Comparison of ENCODE assay signal across 9 cellular contexts in the genomic region with DNA sequence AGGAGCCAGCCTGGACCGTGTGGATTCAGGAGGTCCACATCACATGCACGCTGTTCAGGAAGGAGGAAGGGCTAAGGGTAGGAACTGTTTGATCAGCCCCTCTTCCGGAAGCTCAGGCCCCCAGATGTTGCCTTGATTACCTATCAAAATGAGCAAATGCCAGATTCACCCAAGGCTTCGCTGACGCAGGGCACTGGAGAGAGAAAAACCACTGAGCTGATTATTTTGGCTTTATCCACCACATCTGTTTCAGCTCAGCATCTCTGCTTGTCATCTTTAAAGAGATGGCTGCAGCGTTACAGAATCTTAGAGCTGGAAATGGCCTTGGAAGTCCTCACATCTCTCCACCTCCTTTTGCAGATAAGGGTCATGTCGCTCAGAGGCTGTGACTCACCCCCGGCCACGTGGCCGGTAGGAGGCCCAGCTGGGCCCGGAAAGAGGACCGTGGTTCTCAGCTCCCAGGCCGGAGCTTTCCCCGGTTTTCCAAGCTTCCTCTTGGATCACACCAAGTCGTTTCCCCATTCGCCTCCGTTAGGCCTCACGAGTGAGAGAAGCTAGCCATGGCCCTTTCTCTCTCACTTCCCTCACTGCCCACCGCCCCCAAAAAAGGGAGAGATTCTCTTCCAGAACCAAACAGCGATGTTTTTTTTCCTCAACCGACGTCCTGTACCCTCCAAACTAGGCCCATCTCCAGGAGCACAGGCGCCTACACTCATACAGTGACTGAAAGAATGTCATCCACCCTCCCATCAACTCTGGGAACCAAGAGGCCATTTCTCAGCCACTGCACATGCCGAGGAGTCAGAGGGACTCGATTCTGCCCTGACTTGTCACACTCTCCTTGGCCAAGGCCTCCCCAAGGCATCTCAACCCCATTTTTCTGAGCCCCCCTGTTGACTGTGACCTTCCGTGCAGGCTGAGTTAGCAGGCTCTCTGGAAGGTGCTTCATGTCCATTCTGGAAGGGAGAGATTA. TPM values are rescaled to one million over a fixed set of nuclear protein-coding genes. Genes with fewer than 3 reads are reported as not detected.
DNase-seq lines count a peak whose midpoint lies in the region; ATAC-seq and TF ChIP-seq lines count a peak whose summit lies in the region.
"Had no signal": no experiment of that assay in that cellular context is flagged by ENCODE, and none has a peak within 500 bp of the region (broad histone marks: within the 10 kb centered on the region; RNA-seq: fewer than 3 reads in every experiment).

No MANE protein-coding gene starts in this region.

- POLR2A ChIA-PET in HEK293T (lab: Yijun Ruan, JAX): interaction anchor here (0.6 to 0.8 kb wide), 2 partner anchors 13 to 30 kb away, joined by 3 to 4 read pairs; no protein-coding TSS in a partner anchor

- WGBS in aorta, 2 donors: 20 to 22% methylated on average over 26 of the region's 26 CpGs

- intact Hi-C loops in aorta (cut with DNase I): no loop called here

- no peaks in the 10 kb centered on the region for H3K36me3 ChIP-seq in aorta (ENCODE audit: control insufficient read depth in 1 of 2, insufficient read depth in 2 of 2, low read length in 1 of 2)

- no peaks in the 10 kb centered on the region for H3K27me3 ChIP-seq in aorta (ENCODE audit: control insufficient read depth in 1 of 2, insufficient read depth in 2 of 2, low read length in 1 of 2)

- no peak for DNase-seq in stimulated activated naive CD8-positive, alpha-beta T cell treated with anti-CD3 and anti-CD28 coated beads, Interleukin-15, amount 100 ng/mL, for 72 hours
- peak; percentile 88 to 94 for DNase-seq in cardiac fibroblast (ENCODE audit: low read depth in 2 of 2)
- DNase-seq in mesenteric fat pad (ENCODE audit: low spot score): peak; percentile 90
- peak; percentile 88 to 92 for DNase-seq in aorta
- no peak for DNase-seq in activated CD8-positive, alpha-beta memory T cell treated with anti-CD3 and anti-CD28 coated beads, Interleukin-2, amount 50 U/mL, for 48 hours
- no peak for DNase-seq in HEK293T (ENCODE audit: extremely low spot score)

- H3K4me3 ChIP-seq in cardiac fibroblast (replicated peaks in 1 of 2; ENCODE audit: low read depth in 2 of 2, low read length in 2 of 2) (no peak overlapping the region), aorta (ENCODE audit: low read length in 2 of 2) (no peak overlapping the region)

- H3K27me3 Mint-ChIP-seq in stimulated activated naive CD8-positive, alpha-beta T cell treated with anti-CD3 and anti-CD28 coated beads, Interleukin-15, Interleukin-2, amounts not matched to agents 100 ng/mL and 50 ng/mL, for 24 hours: no peaks in the 10 kb centered on the region
- H3K27me3 Mint-ChIP-seq in stimulated activated naive CD8-positive, alpha-beta T cell treated with anti-CD3 and anti-CD28 coated beads, Interleukin-15, amount 100 ng/mL, for 72 hours: no peaks in the 10 kb centered on the region

- no peaks in the 10 kb centered on the region for H3K4me1 ChIP-seq in aorta (ENCODE audit: control insufficient read depth in 1 of 2, insufficient read depth in 2 of 2, low read length in 2 of 2)

- H3K9me3 Mint-ChIP-seq in stimulated activated naive CD8-positive, alpha-beta T cell treated with anti-CD3 and anti-CD28 coated beads, Interleukin-15, Interleukin-2, amounts not matched to agents 100 ng/mL and 50 ng/mL, for 24 hours: no peaks in the 10 kb centered on the region
- H3K9me3 Mint-ChIP-seq in stimulated activated naive CD8-positive, alpha-beta T cell treated with anti-CD3 and anti-CD28 coated beads, Interleukin-15, amount 100 ng/mL, for 72 hours: no peaks in the 10 kb centered on the region

- no peak for ATAC-seq in stimulated activated naive CD8-positive, alpha-beta T cell treated with anti-CD3 and anti-CD28 coated beads, Interleukin-15, amount 100 ng/mL, for 72 hours
- peak; percentile 82 for ATAC-seq in aorta (ENCODE audit: low FRiP score)
- no peak for ATAC-seq in GM18519 (IDR thresholded peaks at IDR 0.05; ENCODE audit: low FRiP score, unreplicated experiment)

- H3K27ac Mint-ChIP-seq in stimulated activated naive CD8-positive, alpha-beta T cell treated with anti-CD3 and anti-CD28 coated beads, Interleukin-15, Interleukin-2, amounts not matched to agents 100 ng/mL and 50 ng/mL, for 24 hours: peak overlapping the region; percentile 52
- peak overlapping the region in 1 of 2 donors; percentile 77 for H3K27ac Mint-ChIP-seq in stimulated activated naive CD8-positive, alpha-beta T cell treated with anti-CD3 and anti-CD28 coated beads, Interleukin-15, amount 100 ng/mL, for 72 hours

- peaks cover 35% of the 10 kb centered on the region for H3K4me1 Mint-ChIP-seq in stimulated activated naive CD8-positive, alpha-beta T cell treated with anti-CD3 and anti-CD28 coated beads, Interleukin-15, Interleukin-2, amounts not matched to agents 100 ng/mL and 50 ng/mL, for 24 hours (ENCODE audit: low read depth)
- H3K4me1 Mint-ChIP-seq in stimulated activated naive CD8-positive, alpha-beta T cell treated with anti-CD3 and anti-CD28 coated beads, Interleukin-15, amount 100 ng/mL, for 72 hours: peaks cover 53% of the 10 kb centered on the region

- peak overlapping the region in 1 of 2 donors; percentile 55 for H3K27ac ChIP-seq in aorta (ENCODE audit: low read depth in 1 of 2, low read length in 2 of 2)

- no peaks in the 10 kb centered on the region for H3K36me3 Mint-ChIP-seq in stimulated activated naive CD8-positive, alpha-beta T cell treated with anti-CD3 and anti-CD28 coated beads, Interleukin-15, Interleukin-2, amounts not matched to agents 100 ng/mL and 50 ng/mL, for 24 hours (ENCODE audit: low read depth)

- no peak overlapping the region for H3K4me3 Mint-ChIP-seq in stimulated activated naive CD8-positive, alpha-beta T cell treated with anti-CD3 and anti-CD28 coated beads, Interleukin-15, Interleukin-2, amounts not matched to agents 100 ng/mL and 50 ng/mL, for 24 hours
- H3K4me3 Mint-ChIP-seq in stimulated activated naive CD8-positive, alpha-beta T cell treated with anti-CD3 and anti-CD28 coated beads, Interleukin-15, amount 100 ng/mL, for 72 hours: peak overlapping the region in 1 of 2 donors; percentile 27

- no peak for TF ChIP-seq CTCF in cardiac fibroblast (IDR thresholded peaks at IDR 0.05; ENCODE audit: low read depth, low read length)

- no peaks in the 10 kb centered on the region for H3K9me3 ChIP-seq in aorta (ENCODE audit: control insufficient read depth, low read length)

- CTCF ChIA-PET in HEK293T (lab: Yijun Ruan, JAX): no interaction called here

TF ChIP-seq in HEK293T, 16 proteins besides CTCF, POLR2A, EP300 and RAD21:
- TF ChIP-seq ARNT (IDR thresholded peaks at IDR 0.05) (no peak), HDGF (IDR thresholded peaks at IDR 0.05; ENCODE audit: borderline replicate concordance) (no peak), SP1 (IDR thresholded peaks at IDR 0.05) (no peak), CTBP1 (IDR thresholded peaks at IDR 0.05; ENCODE audit: borderline replicate concordance) (no peak), TARDBP (IDR thresholded peaks at IDR 0.05) (no peak), FOXK2 (IDR thresholded peaks at IDR 0.05) (no peak)
- TF ChIP-seq, protein P1, sequence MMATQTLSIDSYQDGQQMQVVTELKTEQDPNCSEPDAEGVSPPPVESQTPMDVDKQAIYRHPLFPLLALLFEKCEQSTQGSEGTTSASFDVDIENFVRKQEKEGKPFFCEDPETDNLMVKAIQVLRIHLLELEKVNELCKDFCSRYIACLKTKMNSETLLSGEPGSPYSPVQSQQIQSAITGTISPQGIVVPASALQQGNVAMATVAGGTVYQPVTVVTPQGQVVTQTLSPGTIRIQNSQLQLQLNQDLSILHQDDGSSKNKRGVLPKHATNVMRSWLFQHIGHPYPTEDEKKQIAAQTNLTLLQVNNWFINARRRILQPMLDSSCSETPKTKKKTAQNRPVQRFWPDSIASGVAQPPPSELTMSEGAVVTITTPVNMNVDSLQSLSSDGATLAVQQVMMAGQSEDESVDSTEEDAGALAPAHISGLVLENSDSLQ (IDR thresholded peaks at IDR 0.05): no peak

RNA-seq across cellular contexts. Expression of a gene that starts 37.6 kb away (rescaled TPM):
- total RNA-seq in mesenteric fat pad: 34.8 TPM
- 1 to 10 TPM; 4.5 to 6.6 TPM for total RNA-seq in aorta
- polyA plus RNA-seq in aorta: 1 to 10 TPM; 1.3 to 2.3 TPM

RNA-seq across cellular contexts. Expression of a gene that starts 57.7 kb away (rescaled TPM):
- total RNA-seq in mesenteric fat pad (8.0 TPM), aorta (1 to 10 TPM; 1.4 to 3.9 TPM)
- 1 to 10 TPM; 1.4 to 1.6 TPM for polyA plus RNA-seq in aorta
- total RNA-seq: epithelial cell of proximal tubule had no signal

Comparison
In these comparisons a context has a peak if more than half of its experiments do, and no peak if none do; other contexts are left out.
1. DNase-seq: peak in cardiac fibroblast (2 of 2), mesenteric fat pad (single experiment) and aorta (2 of 2); none in stimulated activated naive CD8-positive, alpha-beta T cell treated with anti-CD3 and anti-CD28 coated beads, Interleukin-15, amount 100 ng/mL, for 72 hours (0 of 2), activated CD8-positive, alpha-beta memory T cell treated with anti-CD3 and anti-CD28 coated beads, Interleukin-2, amount 50 U/mL, for 48 hours (single experiment) and HEK293T (single experiment).